In the genomic region with DNA sequence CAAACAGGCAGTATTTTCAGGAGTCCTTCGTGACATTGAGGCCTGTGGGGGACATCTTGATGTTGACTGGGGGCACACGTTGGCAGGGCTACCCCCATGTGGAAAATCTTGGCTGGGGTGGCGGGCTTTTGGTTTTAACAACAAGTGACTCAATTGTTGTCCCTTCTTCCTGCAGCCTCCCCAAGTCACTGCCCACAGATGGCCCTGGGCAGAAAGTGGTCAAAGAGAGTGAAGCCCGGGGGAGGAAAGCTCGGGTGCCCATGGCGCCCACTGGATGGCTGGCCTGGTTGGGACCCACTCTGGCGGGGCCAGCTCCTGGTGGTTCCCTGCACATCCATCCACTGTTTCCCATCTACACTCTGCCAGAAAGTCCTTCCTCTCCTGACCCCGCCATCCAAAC, we compare ENCODE assay signal across 17 cellular contexts. TPM values are rescaled to one million over a fixed set of nuclear protein-coding genes. Genes with fewer than 3 reads are reported as not detected.
DNase-seq lines count a peak whose midpoint lies in the region; ATAC-seq and TF ChIP-seq lines count a peak whose summit lies in the region.
"Had no signal": no experiment of that assay in that cellular context is flagged by ENCODE, and none has a peak within 500 bp of the region (broad histone marks: within the 10 kb centered on the region; RNA-seq: fewer than 3 reads in every experiment).

No MANE protein-coding gene starts in this region.

- no peak overlapping the region for H2AFZ ChIP-seq in smooth muscle cell (ENCODE audit: low read depth)

- H3K4me3 Mint-ChIP-seq in CD4-positive, CD25-positive, alpha-beta regulatory T cell = peak overlapping the region in 1 of 4 donors; percentile 73
- H3K4me3 Mint-ChIP-seq in CD4-positive, alpha-beta T cell = no peak overlapping the region
- no peak overlapping the region for H3K4me3 Mint-ChIP-seq in T-helper 17 cell
- H3K4me3 Mint-ChIP-seq in naive thymus-derived CD4-positive, alpha-beta T cell = peak overlapping the region in 3 of 10 donors; percentile 56 to 66 (median 58)

- no peak overlapping the region for H3K9ac ChIP-seq in smooth muscle cell (ENCODE audit: low read depth)

- POLR2A ChIA-PET in CD4-positive, alpha-beta T cell (lab: Charles Lee) = interaction anchor here (0.7 kb wide), 1 partner anchor 310 kb away, joined by 4 read pairs; no protein-coding TSS in a partner anchor
- POLR2A ChIA-PET in naive thymus-derived CD4-positive, alpha-beta T cell (lab: Charles Lee) = interaction anchor here (1.2 to 2.9 kb wide), 3 partner anchors 304 to 310 kb away, joined by 5 to 14 read pairs (median 11); a partner anchor contains a TSS

- intact Hi-C loops in CD4-positive, alpha-beta T cell (cut with DNase I, micrococcal nuclease) = loop anchor here in 1 of 2 experiments (5.0 kb wide), 2 partner anchors 511 to 696 kb away; no protein-coding TSS in a partner anchor
- intact Hi-C loops in naive thymus-derived CD4-positive, alpha-beta T cell (cut with micrococcal nuclease) = loop anchor here (2.0 to 10.0 kb wide), 4 partner anchors 166 to 759 kb away; a partner anchor contains a TSS
- intact Hi-C loops in dorsolateral prefrontal cortex (cut with DNase I) = loop anchor here (1.0 to 10.0 kb wide), 7 partner anchors 191 to 701 kb away; a partner anchor contains a TSS

- H3K4me3 ChIP-seq in CD4-positive, CD25-positive, alpha-beta regulatory T cell (ENCODE audit: low read depth, low read length) = no peak overlapping the region
- H3K4me3 ChIP-seq in naive thymus-derived CD4-positive, alpha-beta T cell (ENCODE audit: low read length) = no peak overlapping the region
- H3K4me3 ChIP-seq in smooth muscle cell (no peak overlapping the region), dorsolateral prefrontal cortex (no peak overlapping the region)
- H3K4me3 ChIP-seq: GM12878, SJSA1 had no signal

- TF ChIP-seq CTCF in CD4-positive, alpha-beta T cell (IDR thresholded peaks at IDR 0.05) = no peak
- TF ChIP-seq CTCF in smooth muscle cell (IDR thresholded peaks at IDR 0.05; ENCODE audit: borderline replicate concordance, insufficient read depth, poor library complexity, severe bottlenecking) = no peak
- no peak for TF ChIP-seq CTCF in dorsolateral prefrontal cortex (IDR thresholded peaks at IDR 0.05 in 54 of 56, conservative IDR thresholded peaks at IDR 0.05 in 2 of 56; ENCODE audit: low read depth in 1 of 56, partially characterized antibody in 56 of 56)

- H3K79me2 ChIP-seq in smooth muscle cell (ENCODE audit: low read depth) = no peaks in the 10 kb centered on the region

- no peak for DNase-seq in CD4-positive, CD25-positive, alpha-beta regulatory T cell
- no peak for DNase-seq in CD4-positive, alpha-beta T cell
- DNase-seq in T-helper 17 cell = no peak
- DNase-seq in naive thymus-derived CD4-positive, alpha-beta T cell = no peak
- DNase-seq in DMS 273 treated with DMSO at 0.1 percent for 48 hours (lab: John Stamatoyannopoulos, UW) = no peak
- no peak for DNase-seq in smooth muscle cell (lab: John Stamatoyannopoulos, UW; ENCODE audit: unreplicated experiment)
- DNase-seq in dorsolateral prefrontal cortex = no peak
- DNase-seq: AML-193, GOT3, KBM-7, NCI-H1105, NCI-H2081 had no signal

- WGBS in smooth muscle cell (ENCODE audit: low lambda C conversion rate) = 97% methylated on average over 8 of the region's 8 CpGs

- no peaks in the 10 kb centered on the region for H3K36me3 Mint-ChIP-seq in CD4-positive, CD25-positive, alpha-beta regulatory T cell
- H3K36me3 Mint-ChIP-seq in CD4-positive, alpha-beta T cell (ENCODE audit: low read depth) = no peaks in the 10 kb centered on the region
- no peaks in the 10 kb centered on the region for H3K36me3 Mint-ChIP-seq in T-helper 17 cell (ENCODE audit: low read depth)
- no peaks in the 10 kb centered on the region for H3K36me3 Mint-ChIP-seq in naive thymus-derived CD4-positive, alpha-beta T cell

- H3F3A ChIP-seq in smooth muscle cell (ENCODE audit: low read depth) = no peaks in the 10 kb centered on the region

- H3K27ac Mint-ChIP-seq in CD4-positive, CD25-positive, alpha-beta regulatory T cell = peak overlapping the region; percentile 51 to 72 (median 54)
- H3K27ac Mint-ChIP-seq in CD4-positive, alpha-beta T cell = peak overlapping the region; percentile 87
- H3K27ac Mint-ChIP-seq in T-helper 17 cell = peak overlapping the region; percentile 95
- H3K27ac Mint-ChIP-seq in naive thymus-derived CD4-positive, alpha-beta T cell = peak overlapping the region; percentile 37 to 91 (median 83)

- no peaks in the 10 kb centered on the region for H4K20me1 ChIP-seq in smooth muscle cell (ENCODE audit: low read depth)

- H3K36me3 ChIP-seq in CD4-positive, CD25-positive, alpha-beta regulatory T cell (ENCODE audit: control insufficient read depth, insufficient read depth, low read length) = no peaks in the 10 kb centered on the region
- H3K36me3 ChIP-seq in naive thymus-derived CD4-positive, alpha-beta T cell (ENCODE audit: control insufficient read depth in 2 of 3, insufficient read depth in 3 of 3, low read length in 3 of 3) = no peaks in the 10 kb centered on the region
- H3K36me3 ChIP-seq in smooth muscle cell (ENCODE audit: low read depth) = no peaks in the 10 kb centered on the region
- H3K36me3 ChIP-seq: SJSA1 had no signal

- H3K4me1 Mint-ChIP-seq in CD4-positive, CD25-positive, alpha-beta regulatory T cell = peaks cover 0 to 50% (median 21%) of the 10 kb centered on the region in 4 donors
- peaks cover 41% of the 10 kb centered on the region for H3K4me1 Mint-ChIP-seq in CD4-positive, alpha-beta T cell (ENCODE audit: low read depth)
- H3K4me1 Mint-ChIP-seq in T-helper 17 cell = peaks cover 34% of the 10 kb centered on the region
- peaks cover 27 to 58% (median 53%) of the 10 kb centered on the region in 7 donors for H3K4me1 Mint-ChIP-seq in naive thymus-derived CD4-positive, alpha-beta T cell

- no peaks in the 10 kb centered on the region for H3K27me3 ChIP-seq in CD4-positive, CD25-positive, alpha-beta regulatory T cell (ENCODE audit: control insufficient read depth, insufficient read depth, low read length)
- no peaks in the 10 kb centered on the region for H3K27me3 ChIP-seq in CD4-positive, alpha-beta T cell (ENCODE audit: control insufficient read depth, insufficient read depth, low read length)
- H3K27me3 ChIP-seq in naive thymus-derived CD4-positive, alpha-beta T cell (ENCODE audit: control insufficient read depth in 2 of 2, insufficient read depth in 2 of 2, low read length in 2 of 2) = no peaks in the 10 kb centered on the region
- no peaks in the 10 kb centered on the region for H3K27me3 ChIP-seq in smooth muscle cell (ENCODE audit: low read depth)
- H3K27me3 ChIP-seq in dorsolateral prefrontal cortex = no peaks in the 10 kb centered on the region
- H3K27me3 ChIP-seq: SJSA1 had no signal

- no peaks in the 10 kb centered on the region for H3K9me3 Mint-ChIP-seq in CD4-positive, CD25-positive, alpha-beta regulatory T cell
- no peaks in the 10 kb centered on the region for H3K9me3 Mint-ChIP-seq in CD4-positive, alpha-beta T cell
- no peaks in the 10 kb centered on the region for H3K9me3 Mint-ChIP-seq in naive thymus-derived CD4-positive, alpha-beta T cell

- H3K4me2 ChIP-seq in smooth muscle cell = no peak overlapping the region

- no peaks in the 10 kb centered on the region for H3K27me3 Mint-ChIP-seq in CD4-positive, CD25-positive, alpha-beta regulatory T cell
- H3K27me3 Mint-ChIP-seq in CD4-positive, alpha-beta T cell = no peaks in the 10 kb centered on the region
- no peaks in the 10 kb centered on the region for H3K27me3 Mint-ChIP-seq in T-helper 17 cell
- no peaks in the 10 kb centered on the region for H3K27me3 Mint-ChIP-seq in naive thymus-derived CD4-positive, alpha-beta T cell

- no peaks in the 10 kb centered on the region for H3K9me3 ChIP-seq in CD4-positive, CD25-positive, alpha-beta regulatory T cell (ENCODE audit: control insufficient read depth in 2 of 2, low read length in 2 of 2)
- H3K9me3 ChIP-seq in CD4-positive, alpha-beta T cell (ENCODE audit: control insufficient read depth, low read length) = no peaks in the 10 kb centered on the region
- H3K9me3 ChIP-seq in T-helper 17 cell (ENCODE audit: control insufficient read depth, low read length, poor library complexity, severe bottlenecking) = peaks cover 3% of the 10 kb centered on the region
- H3K9me3 ChIP-seq in naive thymus-derived CD4-positive, alpha-beta T cell (ENCODE audit: control insufficient read depth in 2 of 3, low read length in 3 of 3) = no peaks in the 10 kb centered on the region
- H3K9me3 ChIP-seq in smooth muscle cell (replicated peaks; ENCODE audit: low read depth) = no peaks in the 10 kb centered on the region
- H3K9me3 ChIP-seq: SJSA1 had no signal

- H3K27ac ChIP-seq in CD4-positive, CD25-positive, alpha-beta regulatory T cell (ENCODE audit: insufficient read depth, low read length, poor library complexity, severe bottlenecking) = no peak overlapping the region
- no peak overlapping the region for H3K27ac ChIP-seq in CD4-positive, alpha-beta T cell (ENCODE audit: low read depth, low read length)
- H3K27ac ChIP-seq in naive thymus-derived CD4-positive, alpha-beta T cell (ENCODE audit: low read depth, low read length) = peak overlapping the region; percentile 40
- H3K27ac ChIP-seq in smooth muscle cell (ENCODE audit: low read depth) (no peak overlapping the region), dorsolateral prefrontal cortex (peak overlapping the region in 2 of 59 donors; percentile 67 to 84)
- H3K27ac ChIP-seq: C4-2B, SJSA1 had no signal

- H3K4me1 ChIP-seq in CD4-positive, CD25-positive, alpha-beta regulatory T cell (ENCODE audit: control insufficient read depth, insufficient read depth, low read length, poor library complexity, severe bottlenecking) = peaks cover 36% of the 10 kb centered on the region
- peaks cover 13 to 47% of the 10 kb centered on the region in 2 donors for H3K4me1 ChIP-seq in naive thymus-derived CD4-positive, alpha-beta T cell (ENCODE audit: control insufficient read depth in 2 of 2, insufficient read depth in 2 of 2, low read length in 2 of 2)
- no peaks in the 10 kb centered on the region for H3K4me1 ChIP-seq in smooth muscle cell (ENCODE audit: low read depth)

- no peak for ATAC-seq in CD4-positive, CD25-positive, alpha-beta regulatory T cell (ENCODE audit: low read depth in 2 of 2)
- no peak for ATAC-seq in CD4-positive, alpha-beta T cell (ENCODE audit: poor library complexity)
- ATAC-seq in T-helper 17 cell = no peak
- no peak for ATAC-seq in naive thymus-derived CD4-positive, alpha-beta T cell
- ATAC-seq: GM12878, Panc1 had no signal

- CTCF ChIA-PET in CD4-positive, alpha-beta T cell (lab: Charles Lee) = interaction anchor here (2.3 kb wide), 1 partner anchor 310 kb away, joined by 32 read pairs; no protein-coding TSS in a partner anchor
- CTCF ChIA-PET in naive thymus-derived CD4-positive, alpha-beta T cell (lab: Charles Lee) = interaction anchor here (0.6 to 11.8 kb wide), 8 partner anchors 10 to 311 kb away, joined by 3 to 230 read pairs (median 5); a partner anchor contains a TSS

RNA-seq across cellular contexts. Expression of a gene that starts 24.6 kb away (rescaled TPM):
- not detected for total RNA-seq in CD4-positive, CD25-positive, alpha-beta regulatory T cell
- under 1 TPM in 1 of 4 donors, not detected in 3; 0.28 TPM for polyA plus RNA-seq in CD4-positive, CD25-positive, alpha-beta regulatory T cell
- total RNA-seq in CD4-positive, alpha-beta T cell = not detected
- total RNA-seq in T-helper 17 cell = not detected
- total RNA-seq in naive thymus-derived CD4-positive, alpha-beta T cell = not detected
- polyA plus RNA-seq in naive thymus-derived CD4-positive, alpha-beta T cell = under 1 TPM; 0.07 to 0.13 TPM
- not detected in 2 replicates for total RNA-seq in smooth muscle cell
- not detected in 2 replicates for polyA plus RNA-seq in smooth muscle cell
- total RNA-seq in dorsolateral prefrontal cortex = under 1 TPM in 117 of 120 experiments, not detected in 3; 0.11 to 0.98 (median 0.41) TPM
- total RNA-seq: GM12878, NCI-H460, SJSA1 had no signal
